In the genomic region with DNA sequence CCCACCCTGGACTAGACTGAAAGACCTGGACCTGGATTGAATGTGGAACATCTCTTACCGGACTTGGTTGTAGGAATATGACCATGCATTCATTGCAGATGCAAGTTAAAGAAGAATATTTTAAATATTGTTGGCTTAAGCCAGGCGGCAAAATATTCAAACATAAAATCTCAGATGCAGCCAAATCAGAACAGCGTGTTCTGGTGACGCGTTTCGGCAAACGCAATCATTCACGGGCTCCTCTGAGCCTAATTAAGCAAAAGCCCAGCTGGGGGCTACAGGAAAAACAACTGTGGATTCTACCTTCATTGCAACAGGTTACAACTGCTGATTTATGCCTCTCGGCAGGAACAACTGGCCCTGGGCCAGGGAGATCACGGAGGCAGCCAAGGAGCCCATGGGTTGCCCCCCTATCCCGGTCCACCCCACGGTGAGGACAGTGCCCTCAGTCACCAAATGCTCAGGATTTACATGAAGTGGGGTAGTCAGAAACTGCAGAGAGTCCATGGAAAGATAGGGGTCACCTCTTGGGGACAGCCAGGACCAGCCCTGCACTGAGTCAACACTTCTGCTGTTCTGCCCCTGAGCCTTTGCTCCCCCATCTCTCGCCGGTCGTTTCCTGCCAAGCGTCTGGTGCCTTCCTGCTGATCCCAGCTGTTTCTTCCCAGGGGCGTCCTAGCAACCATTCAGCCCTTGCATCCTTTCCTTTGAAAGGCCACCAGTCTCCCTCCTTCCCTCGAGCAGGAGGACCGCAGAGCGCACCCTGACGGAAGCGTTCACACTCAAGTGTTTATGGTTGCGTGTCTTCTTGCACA, we compare ENCODE assay signal across 10 cellular contexts.
DNase-seq lines count a peak whose midpoint lies in the region; ATAC-seq and TF ChIP-seq lines count a peak whose summit lies in the region.
"Had no signal": no experiment of that assay in that cellular context is flagged by ENCODE, and none has a peak within 500 bp of the region (broad histone marks: within the 10 kb centered on the region; RNA-seq: fewer than 3 reads in every experiment).

No MANE protein-coding gene starts in this region.

- H3K4me3 ChIP-seq in CD4-positive, alpha-beta memory T cell (ENCODE audit: low read length in 2 of 2): no peak overlapping the region
- H3K4me3 ChIP-seq: Peyer's patch had no signal

- intact Hi-C loops in CD4-positive, alpha-beta memory T cell (cut with micrococcal nuclease): no loop called here

- no peaks in the 10 kb centered on the region for H3K36me3 ChIP-seq in CD4-positive, alpha-beta memory T cell (ENCODE audit: insufficient read depth, low read length)
- H3K36me3 ChIP-seq: Peyer's patch had no signal

- POLR2A ChIA-PET in CD4-positive, alpha-beta memory T cell (lab: Charles Lee; ENCODE audit: partially characterized antibody): interaction anchor here (1.5 kb wide), 1 partner anchor 9 kb away, joined by 4 read pairs; no protein-coding TSS in a partner anchor

- TF ChIP-seq CTCF in mesothelial cell of epicardium (IDR thresholded peaks at IDR 0.05; ENCODE audit: unreplicated experiment): no peak

- peaks cover 62 to 82% (median 74%) of the 10 kb centered on the region in 3 donors for H3K4me1 Mint-ChIP-seq in naive B cell
- peaks cover 46% of the 10 kb centered on the region for H3K4me1 Mint-ChIP-seq in stimulated activated effector memory CD8-positive, alpha-beta T cell treated with anti-CD3 and anti-CD28 coated beads, Interleukin-12 subunit alpha, Interleukin-12 subunit beta, amount 100 ng/mL, for 72 hours
- peaks cover 3% of the 10 kb centered on the region for H3K4me1 Mint-ChIP-seq in mesothelial cell of epicardium
- peaks cover 31 to 51% (median 44%) of the 10 kb centered on the region in 4 donors for H3K4me1 Mint-ChIP-seq in CD4-positive, alpha-beta memory T cell

- DNase-seq in C1 segment of cervical spinal cord (lab: John Stamatoyannopoulos, UW): peak in 8 of 14 donors; percentile 30 to 66 (median 58)
- peak; percentile 90 for DNase-seq in NCI-H1092 treated with DMSO at 0.1 percent for 48 hours (lab: John Stamatoyannopoulos, UW)
- DNase-seq in ecto neural progenitor cell (ENCODE audit: low spot score): peak; percentile 60
- DNase-seq in naive B cell: no peak
- no peak for DNase-seq in stimulated activated effector memory CD8-positive, alpha-beta T cell treated with anti-CD3 and anti-CD28 coated beads, Interleukin-12 subunit alpha, Interleukin-12 subunit beta, amount 100 ng/mL, for 72 hours (ENCODE audit: low spot score in 2 of 2)
- no peak for DNase-seq in mesothelial cell of epicardium (ENCODE audit: low spot score in 2 of 2, unreplicated experiment in 2 of 2)
- no peak for DNase-seq in CD4-positive, alpha-beta memory T cell

- H3K4me1 ChIP-seq in CD4-positive, alpha-beta memory T cell (ENCODE audit: insufficient read depth, low read length): peaks cover 42% of the 10 kb centered on the region

- H3K9me3 ChIP-seq in CD4-positive, alpha-beta memory T cell (ENCODE audit: control insufficient read depth in 1 of 2, low read length in 2 of 2): no peaks in the 10 kb centered on the region
- H3K9me3 ChIP-seq: Peyer's patch had no signal

- CTCF ChIA-PET in CD4-positive, alpha-beta memory T cell (lab: Charles Lee; ENCODE audit: partially characterized antibody): interaction anchor here (0.9 to 1.3 kb wide), 2 partner anchors 17 to 49 kb away, joined by 3 read pairs; no protein-coding TSS in a partner anchor

- peak overlapping the region in 3 of 6 donors; percentile 32 to 49 (median 44) for H3K27ac Mint-ChIP-seq in naive B cell
- no peak overlapping the region for H3K27ac Mint-ChIP-seq in stimulated activated effector memory CD8-positive, alpha-beta T cell treated with anti-CD3 and anti-CD28 coated beads, Interleukin-12 subunit alpha, Interleukin-12 subunit beta, amount 100 ng/mL, for 72 hours
- H3K27ac Mint-ChIP-seq in mesothelial cell of epicardium: no peak overlapping the region
- H3K27ac Mint-ChIP-seq in CD4-positive, alpha-beta memory T cell: no peak overlapping the region

- H3K36me3 Mint-ChIP-seq in naive B cell: peaks cover 0 to 15% of the 10 kb centered on the region in 2 donors
- no peaks in the 10 kb centered on the region for H3K36me3 Mint-ChIP-seq in stimulated activated effector memory CD8-positive, alpha-beta T cell treated with anti-CD3 and anti-CD28 coated beads, Interleukin-12 subunit alpha, Interleukin-12 subunit beta, amount 100 ng/mL, for 72 hours
- no peaks in the 10 kb centered on the region for H3K36me3 Mint-ChIP-seq in mesothelial cell of epicardium
- H3K36me3 Mint-ChIP-seq in CD4-positive, alpha-beta memory T cell: no peaks in the 10 kb centered on the region

- H3K27me3 ChIP-seq in CD4-positive, alpha-beta memory T cell (ENCODE audit: insufficient read depth, low read length): no peaks in the 10 kb centered on the region
- H3K27me3 ChIP-seq: Peyer's patch had no signal

- H3K4me3 Mint-ChIP-seq in naive B cell (peak overlapping the region; percentile 40 to 89 (median 78)), mesothelial cell of epicardium (no peak overlapping the region)
- no peak overlapping the region for H3K4me3 Mint-ChIP-seq in stimulated activated effector memory CD8-positive, alpha-beta T cell treated with anti-CD3 and anti-CD28 coated beads, Interleukin-12 subunit alpha, Interleukin-12 subunit beta, amount 100 ng/mL, for 72 hours
- no peak overlapping the region for H3K4me3 Mint-ChIP-seq in CD4-positive, alpha-beta memory T cell

- H3K27me3 Mint-ChIP-seq in naive B cell: no peaks in the 10 kb centered on the region
- peaks cover 27% of the 10 kb centered on the region for H3K27me3 Mint-ChIP-seq in mesothelial cell of epicardium (ENCODE audit: low read depth)
- H3K27me3 Mint-ChIP-seq in CD4-positive, alpha-beta memory T cell: no peaks in the 10 kb centered on the region

- ATAC-seq in naive B cell (ENCODE audit: low read depth in 2 of 2) (no peak), GM21381 (IDR thresholded peaks at IDR 0.05; ENCODE audit: unreplicated experiment) (no peak)
- ATAC-seq in stimulated activated effector memory CD8-positive, alpha-beta T cell treated with anti-CD3 and anti-CD28 coated beads, Interleukin-12 subunit alpha, Interleukin-12 subunit beta, amount 100 ng/mL, for 72 hours: no peak

- H3K27ac ChIP-seq in CD4-positive, alpha-beta memory T cell (ENCODE audit: low read depth, low read length): no peak overlapping the region
- H3K27ac ChIP-seq: epithelial cell of prostate had no signal

- H3K9me3 Mint-ChIP-seq in naive B cell: peaks cover 0 to 5% (median 2%) of the 10 kb centered on the region in 7 donors
- no peaks in the 10 kb centered on the region for H3K9me3 Mint-ChIP-seq in stimulated activated effector memory CD8-positive, alpha-beta T cell treated with anti-CD3 and anti-CD28 coated beads, Interleukin-12 subunit alpha, Interleukin-12 subunit beta, amount 100 ng/mL, for 72 hours
- no peaks in the 10 kb centered on the region for H3K9me3 Mint-ChIP-seq in mesothelial cell of epicardium
- no peaks in the 10 kb centered on the region for H3K9me3 Mint-ChIP-seq in CD4-positive, alpha-beta memory T cell

Comparison
In these comparisons a context has a peak if more than half of its experiments do, and no peak if none do; other contexts are left out.
1. DNase-seq: peak in C1 segment of cervical spinal cord (8 of 14), NCI-H1092 treated with DMSO at 0.1 percent for 48 hours (single experiment) and ecto neural progenitor cell (single experiment); none in naive B cell (single experiment), stimulated activated effector memory CD8-positive, alpha-beta T cell treated with anti-CD3 and anti-CD28 coated beads, Interleukin-12 subunit alpha, Interleukin-12 subunit beta, amount 100 ng/mL, for 72 hours (0 of 2), mesothelial cell of epicardium (0 of 2) and CD4-positive, alpha-beta memory T cell (0 of 5).
2. H3K4me3 Mint-ChIP-seq: peak in naive B cell (8 of 8); none in stimulated activated effector memory CD8-positive, alpha-beta T cell treated with anti-CD3 and anti-CD28 coated beads, Interleukin-12 subunit alpha, Interleukin-12 subunit beta, amount 100 ng/mL, for 72 hours (single experiment), mesothelial cell of epicardium (single experiment) and CD4-positive, alpha-beta memory T cell (0 of 8).